ENCODE assay signal across 10 cellular contexts in the genomic region with DNA sequence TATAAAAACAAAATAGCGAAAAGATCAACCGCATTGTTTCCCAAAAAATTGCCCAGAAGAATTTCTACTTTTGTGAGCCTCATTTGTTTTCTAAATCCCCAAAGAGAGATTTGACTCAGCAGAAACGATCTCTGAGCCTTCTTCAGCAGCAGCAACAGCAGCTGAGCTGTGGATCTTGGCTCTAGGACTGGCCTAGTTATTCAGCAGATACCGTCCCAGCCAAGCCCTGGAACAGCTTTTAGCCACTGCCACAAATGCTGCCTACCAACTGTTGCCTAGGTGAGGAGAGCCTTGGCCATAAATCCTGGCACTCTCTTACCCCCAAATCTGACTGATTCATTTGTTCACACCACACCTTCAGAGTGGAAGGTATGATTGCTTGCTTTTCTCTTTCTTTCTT.
A peak's percentile ranks its signal among the peaks of the same experiment; 100 is the strongest.
DNase-seq lines count a peak whose midpoint lies in the region; ATAC-seq and TF ChIP-seq lines count a peak whose summit lies in the region.
"Had no signal": no experiment of that assay in that cellular context is flagged by ENCODE, and none has a peak within 500 bp of the region (broad histone marks: within the 10 kb centered on the region; RNA-seq: fewer than 3 reads in every experiment).

No MANE protein-coding gene starts in this region.

- no peak for TF ChIP-seq CTCF in AG04450 (IDR thresholded peaks at IDR 0.05; ENCODE audit: low read depth, low read length)

- POLR2A ChIA-PET in AG04450 (lab: Yijun Ruan, JAX): no interaction called here

- no peak overlapping the region for H4K91ac ChIP-seq in neuronal stem cell (ENCODE audit: low read depth, low read length, poor library complexity)

- no peak overlapping the region for H2AK5ac ChIP-seq in neuronal stem cell (ENCODE audit: low read depth, low read length)

- DNase-seq in AG04450 (ENCODE audit: low read depth, low spot score) (no peak), RPMI7951 (ENCODE audit: low read depth) (peak; percentile 42), fibroblast of peridontal ligament (ENCODE audit: extremely low read depth) (peak; percentile 92), neuronal stem cell (ENCODE audit: low spot score) (no peak), KG1 (lab: John Stamatoyannopoulos, UW) (no peak), NCI-H2107 treated with DMSO at 0.1 percent for 48 hours (lab: John Stamatoyannopoulos, UW; ENCODE audit: unreplicated experiment) (no peak)

- H3K79me1 ChIP-seq in neuronal stem cell (ENCODE audit: low read depth, low read length): no peaks in the 10 kb centered on the region

- H3K4ac ChIP-seq in neuronal stem cell (ENCODE audit: low read length): no peak overlapping the region

- WGBS in neuronal stem cell (ENCODE audit: extremely low coverage in 2 of 2, insufficient read length in 2 of 2, insufficient replicate concordance in 1 of 2), 2 donors: no CpG with 5 or more reads among the region's 4 CpGs

- H2BK12ac ChIP-seq in neuronal stem cell (ENCODE audit: low read length): no peak overlapping the region

- no peak overlapping the region for H2AFZ ChIP-seq in neuronal stem cell (ENCODE audit: low read length)

- H2BK15ac ChIP-seq in neuronal stem cell (ENCODE audit: low read length): no peak overlapping the region

- H3K27ac ChIP-seq in AG04450 (ENCODE audit: low read depth, low read length) (peak overlapping the region; percentile 43), neuronal stem cell (replicated peaks; ENCODE audit: low read length) (no peak overlapping the region)
- H3K27ac ChIP-seq: BLaER1 had no signal

- no peak overlapping the region for H2BK5ac ChIP-seq in neuronal stem cell (ENCODE audit: low read length)

- no peak overlapping the region for H3K23ac ChIP-seq in neuronal stem cell (ENCODE audit: low read depth, low read length, poor library complexity)

- no peak overlapping the region for H2BK120ac ChIP-seq in neuronal stem cell (ENCODE audit: low read depth, low read length)

- no peaks in the 10 kb centered on the region for H3K36me3 ChIP-seq in neuronal stem cell (replicated peaks in 1 of 2; ENCODE audit: control insufficient read depth in 2 of 2, insufficient read depth in 2 of 2, low read length in 2 of 2)
- H3K36me3 ChIP-seq: BLaER1 had no signal

- H3K9me3 ChIP-seq in AG04450 (ENCODE audit: control insufficient read depth, insufficient read depth, low read length) (no peaks in the 10 kb centered on the region), neuronal stem cell (replicated peaks in 1 of 2; ENCODE audit: control insufficient read depth in 2 of 2, insufficient read depth in 1 of 2, low read depth in 1 of 2, low read length in 2 of 2) (peaks cover 0 to 3% of the 10 kb centered on the region in 2 donors)
- H3K9me3 ChIP-seq: BLaER1 had no signal

- H3K4me2 ChIP-seq in neuronal stem cell (ENCODE audit: insufficient read depth, low read length, poor library complexity, severe bottlenecking): no peak overlapping the region
- H3K4me2 ChIP-seq: BLaER1 had no signal

- H3K18ac ChIP-seq in neuronal stem cell (ENCODE audit: low read length): peak overlapping the region; percentile 9

- CTCF ChIA-PET in AG04450 (lab: Charles Lee): no interaction called here

- H4K8ac ChIP-seq in neuronal stem cell (ENCODE audit: low read depth, low read length): no peak overlapping the region

- H3K4me3 ChIP-seq in AG04450 (ENCODE audit: low read depth, low read length) (no peak overlapping the region), neuronal stem cell (ENCODE audit: low read length in 2 of 2) (no peak overlapping the region)
- H3K4me3 ChIP-seq: BLaER1 had no signal

- H3K9ac ChIP-seq in neuronal stem cell (ENCODE audit: low read depth, low read length, poor library complexity): no peak overlapping the region
- H3K9ac ChIP-seq: BLaER1 had no signal

- ATAC-seq in GM18861 (IDR thresholded peaks at IDR 0.05; ENCODE audit: unreplicated experiment) (no peak), GM18907 (IDR thresholded peaks at IDR 0.05; ENCODE audit: unreplicated experiment) (no peak)
- ATAC-seq: stimulated activated effector memory CD8-positive, alpha-beta T cell treated with anti-CD3 and anti-CD28 coated beads, Interleukin-12 subunit alpha, Interleukin-12 subunit beta, amount 100 ng/mL, for 72 hours had no signal

- no peak overlapping the region for H3K14ac ChIP-seq in neuronal stem cell (ENCODE audit: low read length)

- no peaks in the 10 kb centered on the region for H3K27me3 ChIP-seq in AG04450 (ENCODE audit: control insufficient read depth, insufficient read depth, low read length)
- no peaks in the 10 kb centered on the region for H3K27me3 ChIP-seq in neuronal stem cell (ENCODE audit: control insufficient read depth in 3 of 3, insufficient read depth in 3 of 3, low read depth in 1 of 3, low read length in 3 of 3)
- H3K27me3 ChIP-seq: BLaER1 had no signal

- peaks cover 0 to 8% of the 10 kb centered on the region in 2 donors for H3K4me1 ChIP-seq in neuronal stem cell (ENCODE audit: control insufficient read depth in 2 of 2, insufficient read depth in 1 of 2, low read depth in 1 of 2, low read length in 2 of 2)
- H3K4me1 ChIP-seq: BLaER1 had no signal

Comparison
In these comparisons a context has a peak if more than half of its experiments do, and no peak if none do; other contexts are left out.
1. DNase-seq: peak in RPMI7951 (single experiment) and fibroblast of peridontal ligament (single experiment); none in AG04450 (single experiment), neuronal stem cell (single experiment), KG1 (single experiment) and NCI-H2107 treated with DMSO at 0.1 percent for 48 hours (single experiment).